ENCODE assay signal across 8 cellular contexts in genomic region chr9:33677506-33677809, GRCh38.
DNase-seq lines count a peak whose midpoint lies in the region; TF ChIP-seq lines count a peak whose summit lies in the region.

No MANE protein-coding gene starts in this region.

- CTCF ChIA-PET in activated naive CD4-positive, alpha-beta T cell treated with anti-CD3 and anti-CD28 coated beads for 36 hours (lab: Charles Lee), result interaction anchor here (0.7 to 1.9 kb wide), 3 partner anchors 13 to 53 kb away, joined by 3 to 7 read pairs (median 3); no protein-coding TSS in a partner anchor

- H3K9ac ChIP-seq in mesenchymal stem cell (ENCODE audit: low read length), result peak overlapping the region; percentile 36

- no peak overlapping the region for H3K27ac Mint-ChIP-seq in activated naive CD4-positive, alpha-beta T cell treated with anti-CD3 and anti-CD28 coated beads for 36 hours

- H3K9me3 Mint-ChIP-seq in activated naive CD4-positive, alpha-beta T cell treated with anti-CD3 and anti-CD28 coated beads for 36 hours, result no peaks in the 10 kb centered on the region

- H2BK15ac ChIP-seq in mesenchymal stem cell (ENCODE audit: low read depth, poor library complexity, severe bottlenecking), result no peak overlapping the region

- peak overlapping the region; percentile 45 for H3K4me3 ChIP-seq in astrocyte of the cerebellum (ENCODE audit: low read depth, low read length)
- H3K4me3 ChIP-seq in mesenchymal stem cell (ENCODE audit: insufficient read depth in 1 of 2, low read depth in 1 of 2, low read length in 2 of 2), result peak overlapping the region; percentile 53 to 72
- peak overlapping the region; percentile 50 to 51 for H3K4me3 ChIP-seq in tibial artery

- peak overlapping the region; percentile 79 for H3K4me3 Mint-ChIP-seq in activated naive CD4-positive, alpha-beta T cell treated with anti-CD3 and anti-CD28 coated beads for 36 hours

- TF ChIP-seq CTCF in astrocyte of the cerebellum (IDR thresholded peaks at IDR 0.05; ENCODE audit: low read depth, low read length, missing control alignments) (no peak), tibial artery (IDR thresholded peaks at IDR 0.05) (no peak)

- intact Hi-C loops in activated naive CD4-positive, alpha-beta T cell treated with anti-CD3 and anti-CD28 coated beads for 36 hours (cut with micrococcal nuclease), result no loop called here
- intact Hi-C loops in tibial artery (cut with DNase I; ENCODE audit: low total_unique reads), result no loop called here

- H3K4me1 Mint-ChIP-seq in activated naive CD4-positive, alpha-beta T cell treated with anti-CD3 and anti-CD28 coated beads for 36 hours (ENCODE audit: low read depth), result peaks cover 9% of the 10 kb centered on the region

- no CpG with 5 or more reads among the region's 3 CpGs for WGBS in mesenchymal stem cell

- H4K8ac ChIP-seq in mesenchymal stem cell (ENCODE audit: low read length), result no peak overlapping the region

- peaks cover 2% of the 10 kb centered on the region for H3K4me1 ChIP-seq in mesenchymal stem cell (ENCODE audit: control insufficient read depth, insufficient read depth, low read depth, low read length)
- H3K4me1 ChIP-seq in tibial artery, result peaks cover 0 to 4% (median 0%) of the 10 kb centered on the region in 4 donors

- no peak overlapping the region for H2AFZ ChIP-seq in mesenchymal stem cell (ENCODE audit: low read depth, low read length)

- H3K18ac ChIP-seq in mesenchymal stem cell (ENCODE audit: low read depth in 1 of 2, low read length in 2 of 2), result no peak overlapping the region

- H3K27ac ChIP-seq in mesenchymal stem cell (ENCODE audit: low read length, poor library complexity, severe bottlenecking) (no peak overlapping the region), tibial artery (no peak overlapping the region)

- no peak overlapping the region for H4K91ac ChIP-seq in mesenchymal stem cell (ENCODE audit: low read length)

- no peaks in the 10 kb centered on the region for H3K79me1 ChIP-seq in mesenchymal stem cell (replicated peaks; ENCODE audit: low read length, poor library complexity, severe bottlenecking)

- no peak overlapping the region for H2AK5ac ChIP-seq in mesenchymal stem cell (ENCODE audit: low read length, severe bottlenecking)

- H3K14ac ChIP-seq in mesenchymal stem cell (ENCODE audit: low read length in 2 of 2), result no peak overlapping the region

- H3K4ac ChIP-seq in mesenchymal stem cell (ENCODE audit: low read depth in 1 of 2, low read length in 2 of 2), result no peak overlapping the region

- peak overlapping the region; percentile 47 for H3K4me2 ChIP-seq in mesenchymal stem cell (ENCODE audit: low read length, poor library complexity, severe bottlenecking)

- H3K27me3 ChIP-seq in mesenchymal stem cell (ENCODE audit: control insufficient read depth in 1 of 2, insufficient read depth in 1 of 2, low read length in 2 of 2) (peaks cover 0 to 9% of the 10 kb centered on the region in 2 experiments), tibial artery (peaks cover 0 to 4% of the 10 kb centered on the region in 2 donors)

- H3K9me3 ChIP-seq in mesenchymal stem cell (ENCODE audit: control insufficient read depth, low read length) (no peaks in the 10 kb centered on the region), tibial artery (peaks cover 0 to 7% (median 3%) of the 10 kb centered on the region in 3 donors)

- no peak overlapping the region for H2BK120ac ChIP-seq in mesenchymal stem cell (ENCODE audit: low read depth, low read length)

- no peak for DNase-seq in activated naive CD4-positive, alpha-beta T cell treated with anti-CD3 and anti-CD28 coated beads for 36 hours
- no peak for DNase-seq in activated naive CD4-positive, alpha-beta T cell (lab: John Stamatoyannopoulos, UW)
- DNase-seq in astrocyte of the cerebellum (ENCODE audit: low read depth), result no peak
- DNase-seq in mesenchymal stem cell, result no peak
- DNase-seq in tibial artery, result no peak
- no peak for DNase-seq in occipital lobe (lab: John Stamatoyannopoulos, UW)
- no peak for DNase-seq in mucosa of gallbladder (ENCODE audit: low spot score)
- no peak for DNase-seq in OCI-M2 (lab: John Stamatoyannopoulos, UW; ENCODE audit: unreplicated experiment)

- no peak overlapping the region for H3K23ac ChIP-seq in mesenchymal stem cell (ENCODE audit: low read length in 2 of 2)

- H2BK5ac ChIP-seq in mesenchymal stem cell (ENCODE audit: low read depth, low read length, poor library complexity, severe bottlenecking), result no peak overlapping the region

- H3K27me3 Mint-ChIP-seq in activated naive CD4-positive, alpha-beta T cell treated with anti-CD3 and anti-CD28 coated beads for 36 hours (ENCODE audit: low read depth), result peaks cover 57% of the 10 kb centered on the region

- in situ Hi-C loops in astrocyte of the cerebellum (cut with HindIII; ENCODE audit: low sequenced_read_pairs), result no loop called here

- H2BK12ac ChIP-seq in mesenchymal stem cell (ENCODE audit: low read length in 2 of 2), result no peak overlapping the region

- no peaks in the 10 kb centered on the region for H3K36me3 ChIP-seq in mesenchymal stem cell (ENCODE audit: control insufficient read depth in 1 of 2, insufficient read depth in 2 of 2, low read depth in 1 of 2, low read length in 2 of 2)
- no peaks in the 10 kb centered on the region for H3K36me3 ChIP-seq in tibial artery

- H3K36me3 Mint-ChIP-seq in activated naive CD4-positive, alpha-beta T cell treated with anti-CD3 and anti-CD28 coated beads for 36 hours (ENCODE audit: low read depth), result no peaks in the 10 kb centered on the region
